28 cellular contexts compared by ENCODE assay signal in genomic region chr2:88051792-88052191, GRCh38. TPM values are rescaled to one million over a fixed set of nuclear protein-coding genes. Genes with fewer than 3 reads are reported as not detected.
"Had no signal": no experiment of that assay in that cellular context is flagged by ENCODE, and none has a peak within 500 bp of the region (broad histone marks: within the 10 kb centered on the region; RNA-seq: fewer than 3 reads in every experiment).

No MANE protein-coding gene starts in this region.

- H3K36me3 ChIP-seq: gastrocnemius medialis, left ventricle myocardium inferior, upper lobe of right lung had no signal

- H2AFZ ChIP-seq: parathyroid adenoma had no signal

- H3K4me3 Mint-ChIP-seq: activated naive CD4-positive, alpha-beta T cell treated with anti-CD3 and anti-CD28 coated beads, Interleukin-2, amount 50 U/mL, for 24 hours; activated T-helper 1 cell treated with anti-CD3 and anti-CD28 coated beads, Interleukin-12 subunit alpha, Interleukin-12 subunit beta, Interleukin-2, Interleukin-4 antibody, amounts not matched to agents 30 ng/mL and 10 ng/mL and 1 ng/mL, durations not matched to agents 14 hours and 24 hours and 36 hours; nephron; WTC11 had no signal

- H3K27ac Mint-ChIP-seq: activated T-helper 1 cell treated with anti-CD3 and anti-CD28 coated beads, Interleukin-12 subunit alpha, Interleukin-12 subunit beta, Interleukin-2, Interleukin-4 antibody, amounts not matched to agents 30 ng/mL and 10 ng/mL and 1 ng/mL, durations not matched to agents 14 hours and 24 hours and 36 hours; nephron; WTC11 had no signal

- FAIRE-seq: astrocyte, colon had no signal

- H3K4me3 ChIP-seq: esophagus squamous epithelium, gastrocnemius medialis, left ventricle myocardium inferior, skin epidermis, upper lobe of right lung had no signal

- H3K27me3 Mint-ChIP-seq: activated naive CD4-positive, alpha-beta T cell treated with anti-CD3 and anti-CD28 coated beads, Interleukin-2, amount 50 U/mL, for 24 hours had no signal

- H3K27me3 ChIP-seq: esophagus squamous epithelium, gastrocnemius medialis, upper lobe of right lung had no signal

- ATAC-seq: gastrocnemius medialis, right cardiac atrium, upper lobe of right lung, WTC11 had no signal

- H3K9me3 ChIP-seq: esophagus squamous epithelium, gastrocnemius medialis, left ventricle myocardium inferior, upper lobe of right lung had no signal

- H3K9ac ChIP-seq: parathyroid adenoma had no signal

- H3K9me3 Mint-ChIP-seq: activated naive CD4-positive, alpha-beta T cell treated with anti-CD3 and anti-CD28 coated beads, Interleukin-2, amount 50 U/mL, for 24 hours; activated T-helper 1 cell treated with anti-CD3 and anti-CD28 coated beads, Interleukin-12 subunit alpha, Interleukin-12 subunit beta, Interleukin-2, Interleukin-4 antibody, amounts not matched to agents 30 ng/mL and 10 ng/mL and 1 ng/mL, durations not matched to agents 14 hours and 24 hours and 36 hours; nephron; WTC11 had no signal

- DNase-seq: activated CD8-positive, alpha-beta memory T cell treated with anti-CD3 and anti-CD28 coated beads, Interleukin-2, amount 50 U/mL, for 48 hours; activated gamma-delta T cell treated with Interleukin-2 at 50 U/mL for 16 hours; central memory CD4-positive, alpha-beta T cell; esophagus squamous epithelium; gastrocnemius medialis; hippocampal formation; left ventricle myocardium inferior; nucleus accumbens; right cardiac atrium; stimulated activated CD4-positive, alpha-beta T cell treated with anti-CD3 and anti-CD28 coated beads, Interleukin-2, amount 100 ng/mL, for 48 hours; stimulated activated naive CD4-positive, alpha-beta T cell; T-helper 1 cell; T-helper 9 cell; upper lobe of right lung had no signal

- H3K27ac ChIP-seq: esophagus squamous epithelium, left ventricle myocardium inferior, parathyroid adenoma, skin epidermis, upper lobe of right lung had no signal

RNA-seq across cellular contexts. Expression of gene SMYD1, which starts 15.8 kb away (rescaled TPM):
- total RNA-seq: activated CD8-positive, alpha-beta memory T cell treated with anti-CD3 and anti-CD28 coated beads for 36 hours; activated T-helper 1 cell treated with anti-CD3 and anti-CD28 coated beads, Interleukin-12 subunit alpha, Interleukin-12 subunit beta, Interleukin-2, Interleukin-4 antibody, amounts not matched to agents 30 ng/mL and 10 ng/mL and 1 ng/mL, durations not matched to agents 14 hours and 24 hours and 36 hours; astrocyte; dermis microvascular lymphatic vessel endothelial cell; lung microvascular endothelial cell; pulmonary artery endothelial cell; subcutaneous adipose tissue; upper lobe of right lung; WTC11 had no signal

RNA-seq across cellular contexts. Expression of gene RNU2-63P, which starts 35.4 kb away (rescaled TPM):
- total RNA-seq: esophagus squamous epithelium, gastrocnemius medialis, left ventricle myocardium inferior, pulmonary artery endothelial cell, subcutaneous adipose tissue, upper lobe of right lung had no signal
- polyA plus RNA-seq: right cardiac atrium, thymus had no signal
